ENCODE assay signal across 8 cellular contexts in the genomic region with DNA sequence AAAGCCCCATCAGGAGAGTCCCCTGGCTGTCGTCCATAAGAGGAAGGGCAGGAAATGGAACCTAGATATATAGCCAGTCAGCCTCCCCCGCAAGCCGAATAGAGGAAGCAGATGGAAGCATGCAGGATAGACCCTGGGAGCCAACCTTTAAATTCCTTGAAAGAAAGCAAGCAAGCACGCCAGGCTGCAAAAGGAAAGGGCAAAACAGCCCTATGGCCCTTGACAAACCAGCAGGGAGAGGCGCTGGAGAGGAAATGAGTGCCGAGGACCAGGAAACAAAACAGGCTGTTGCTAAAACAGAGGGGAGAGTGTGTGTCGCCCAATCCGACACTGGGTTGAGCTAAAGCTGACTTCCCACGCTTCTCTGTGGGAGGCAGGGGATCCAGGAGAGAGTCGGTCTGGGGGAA.
A peak's percentile ranks its signal among the peaks of the same experiment; 100 is the strongest.
DNase-seq lines count a peak whose midpoint lies in the region; ATAC-seq and TF ChIP-seq lines count a peak whose summit lies in the region.

No MANE protein-coding gene starts in this region.

- TF ChIP-seq CTCF in endodermal cell (conservative IDR thresholded peaks at IDR 0.05) (no peak), nephron progenitor cell (IDR thresholded peaks at IDR 0.05) (no peak), GM10266 (IDR thresholded peaks at IDR 0.05; ENCODE audit: control insufficient read depth, insufficient read depth, low read depth, missing control alignments) (no peak)

- H3K27ac Mint-ChIP-seq in endodermal cell (no peak overlapping the region), nephron progenitor cell (peak overlapping the region; percentile 98)

- peaks cover 16% of the 10 kb centered on the region for H3K4me1 Mint-ChIP-seq in endodermal cell
- H3K4me1 Mint-ChIP-seq in nephron progenitor cell = peaks cover 72% of the 10 kb centered on the region

- H3K9ac ChIP-seq in endodermal cell (ENCODE audit: extremely low read depth, low read length, poor library complexity, severe bottlenecking) = no peak overlapping the region

- no peak for ATAC-seq in GM19035 (IDR thresholded peaks at IDR 0.05; ENCODE audit: unreplicated experiment)

- H3K9me3 ChIP-seq in endodermal cell (ENCODE audit: control insufficient read depth, low read length) = no peaks in the 10 kb centered on the region

- H3K4me1 ChIP-seq in endodermal cell (ENCODE audit: control insufficient read depth, insufficient read depth, low read length) = no peaks in the 10 kb centered on the region

- H3K4me3 Mint-ChIP-seq in endodermal cell = no peak overlapping the region
- peak overlapping the region; percentile 71 for H3K4me3 Mint-ChIP-seq in nephron progenitor cell

- 62 to 66% methylated on average over 8 to 10 of the region's 10 CpGs for WGBS in endodermal cell (ENCODE audit: insufficient coverage in 1 of 2, insufficient read length in 1 of 2), 2 experiments

- H3K36me3 Mint-ChIP-seq in endodermal cell (ENCODE audit: low read depth) = peaks cover 2% of the 10 kb centered on the region
- H3K36me3 Mint-ChIP-seq in nephron progenitor cell (ENCODE audit: low read depth) = peaks cover 68% of the 10 kb centered on the region

- DNase-seq in C1 segment of cervical spinal cord (lab: John Stamatoyannopoulos, UW) (peak in 9 of 14 donors; percentile 2 to 30 (median 9)), MV-4-11 (lab: John Stamatoyannopoulos, UW) (peak; percentile 63), endodermal cell (peak; percentile 77), nephron progenitor cell (peak; percentile 46), NCI-H2196 treated with DMSO at 0.1 percent for 48 hours (lab: John Stamatoyannopoulos, UW; ENCODE audit: unreplicated experiment) (no peak), NCI-H2029 (lab: John Stamatoyannopoulos, UW) (no peak), GM10266 (ENCODE audit: extremely low spot score) (no peak)

- H3K9me3 Mint-ChIP-seq in endodermal cell (no peaks in the 10 kb centered on the region), nephron progenitor cell (no peaks in the 10 kb centered on the region)

- H3K27me3 ChIP-seq in endodermal cell (ENCODE audit: control insufficient read depth, insufficient read depth, low read length, poor library complexity, severe bottlenecking) = peaks cover 40% of the 10 kb centered on the region

- H3K36me3 ChIP-seq in endodermal cell (ENCODE audit: control insufficient read depth, insufficient read depth, low read length) = no peaks in the 10 kb centered on the region

- peak overlapping the region; percentile 13 for H3K27ac ChIP-seq in endodermal cell (ENCODE audit: low read depth, low read length)

- H3K27me3 Mint-ChIP-seq in endodermal cell (ENCODE audit: insufficient read depth) = peaks cover 23% of the 10 kb centered on the region
- peaks cover 6% of the 10 kb centered on the region for H3K27me3 Mint-ChIP-seq in nephron progenitor cell (ENCODE audit: low read depth, poor library complexity)

- no peak overlapping the region for H3K4me3 ChIP-seq in endodermal cell (ENCODE audit: low read length)

Comparison
In these comparisons a context has a peak if more than half of its experiments do, and no peak if none do; other contexts are left out.
1. DNase-seq: peak in C1 segment of cervical spinal cord (9 of 14), MV-4-11 (single experiment), endodermal cell (single experiment) and nephron progenitor cell (single experiment); none in NCI-H2196 treated with DMSO at 0.1 percent for 48 hours (single experiment), NCI-H2029 (single experiment) and GM10266 (single experiment).